ENCODE assay signal across 1 cellular context in genomic region chr2:213172641-213173040, GRCh38.
TF ChIP-seq lines count a peak whose summit lies in the region.

No MANE protein-coding gene starts in this region.

TF ChIP-seq in HepG2, 621 proteins besides CTCF, POLR2A, EP300 and RAD21:
- no peak for TF ChIP-seq NAIF1 (CRISPR knock-in tag; IDR thresholded peaks at IDR 0.05; ENCODE audit: borderline replicate concordance)
- TF ChIP-seq JUN (CRISPR knock-in tag; IDR thresholded peaks at IDR 0.05): no peak
- no peak for TF ChIP-seq NR2F1 (CRISPR knock-in tag; IDR thresholded peaks at IDR 0.05)
- TF ChIP-seq MIER2 (CRISPR knock-in tag; IDR thresholded peaks at IDR 0.05): no peak
- TF ChIP-seq MEIS2 (CRISPR knock-in tag; IDR thresholded peaks at IDR 0.05): no peak
- no peak for TF ChIP-seq UBTF (CRISPR knock-in tag; IDR thresholded peaks at IDR 0.05)
- TF ChIP-seq NFAT5 (CRISPR knock-in tag; IDR thresholded peaks at IDR 0.05): no peak
- TF ChIP-seq REXO4 (CRISPR knock-in tag; IDR thresholded peaks at IDR 0.05; ENCODE audit: borderline replicate concordance): no peak
